In genomic region chr7:114922652-114923402, GRCh38 we compare ENCODE assay signal across 8 cellular contexts. TPM values are rescaled to one million over a fixed set of nuclear protein-coding genes. Genes with fewer than 3 reads are reported as not detected.
DNase-seq lines count a peak whose midpoint lies in the region; ATAC-seq and TF ChIP-seq lines count a peak whose summit lies in the region.

No MANE protein-coding gene starts in this region.

- H3K9me2 ChIP-seq in SU-DHL-6 (replicated peaks; ENCODE audit: insufficient read depth, low read length) = no peaks in the 10 kb centered on the region

- DNase-seq in BE2C = no peak
- peak; percentile 82 for DNase-seq in astrocyte of the spinal cord (ENCODE audit: low read depth, low spot score)
- peak; percentile 56 for DNase-seq in iPS-NIHi11 (ENCODE audit: low spot score)
- DNase-seq in stimulated activated CD4-positive, alpha-beta T cell treated with anti-CD3 and anti-CD28 coated beads, Interleukin-12 subunit alpha, Interleukin-12 subunit beta, amount 100 ng/mL, for 48 hours (ENCODE audit: low read depth in 2 of 3, low spot score in 1 of 3) = peak in 2 of 3 donors; percentile 32 to 46
- no peak for DNase-seq in NAMALWA (ENCODE audit: low spot score)

- peak overlapping the region; percentile 100 for H2AFZ ChIP-seq in SU-DHL-6 (ENCODE audit: low read depth, low read length, severe bottlenecking)

- H4K20me1 ChIP-seq in SU-DHL-6 (ENCODE audit: low read depth, low read length) = no peaks in the 10 kb centered on the region

- ATAC-seq in GM19372 (IDR thresholded peaks at IDR 0.05; ENCODE audit: low read depth, unreplicated experiment) (peak; percentile 32), HG03439 (IDR thresholded peaks at IDR 0.05; ENCODE audit: unreplicated experiment) (peak; percentile 27)

- in situ Hi-C loops in astrocyte of the spinal cord (cut with HindIII; ENCODE audit: low sequenced_read_pairs) = no loop called here

- H3K9me3 ChIP-seq in BE2C (no peaks in the 10 kb centered on the region), SU-DHL-6 (ENCODE audit: insufficient read depth, low read length) (no peaks in the 10 kb centered on the region)

- H3K27me3 ChIP-seq in BE2C (peaks cover 26% of the 10 kb centered on the region), SU-DHL-6 (ENCODE audit: low read length) (no peaks in the 10 kb centered on the region)

- peak overlapping the region; percentile 81 for H3K9ac ChIP-seq in SU-DHL-6 (ENCODE audit: low read length)

- no peaks in the 10 kb centered on the region for H3K79me2 ChIP-seq in SU-DHL-6 (ENCODE audit: insufficient read depth, low read length)

- H3K4me1 ChIP-seq in BE2C = no peaks in the 10 kb centered on the region

- H3K36me3 ChIP-seq in BE2C = no peaks in the 10 kb centered on the region
- no peaks in the 10 kb centered on the region for H3K36me3 ChIP-seq in SU-DHL-6 (ENCODE audit: low read length)

- peaks cover 7% of the 10 kb centered on the region for H3F3A ChIP-seq in SU-DHL-6 (ENCODE audit: insufficient read depth)

- H3K4me2 ChIP-seq in SU-DHL-6 (ENCODE audit: low read depth, low read length, poor library complexity, severe bottlenecking) = peak overlapping the region; percentile 67

- peak overlapping the region; percentile 34; the same call in 1 of the 2 replicates for H3K27ac ChIP-seq in SU-DHL-6 (ENCODE audit: low read depth, low read length)

- no peak for TF ChIP-seq CTCF in BE2C (IDR thresholded peaks at IDR 0.05; ENCODE audit: low read depth, low read length)
- no peak for TF ChIP-seq CTCF in SU-DHL-6 (IDR thresholded peaks at IDR 0.05; ENCODE audit: insufficient read depth, low read length, poor library complexity, severe bottlenecking)
- no peak for TF ChIP-seq CTCF in astrocyte of the spinal cord (IDR thresholded peaks at IDR 0.05; ENCODE audit: low read depth, low read length)

- H3K4me3 ChIP-seq in BE2C (ENCODE audit: low read depth, low read length) (peak overlapping the region; percentile 15), SU-DHL-6 (ENCODE audit: insufficient read depth, low read length, poor library complexity, severe bottlenecking) (peak overlapping the region; percentile 95), astrocyte of the spinal cord (ENCODE audit: low read depth, low read length) (peak overlapping the region; percentile 88)

RNA-seq across cellular contexts. Expression of gene MDFIC, which starts 0.9 kb away (rescaled TPM):
- not detected for polyA plus RNA-seq in BE2C (2012; ENCODE audit: insufficient read depth, insufficient read length, low read depth)

Comparison
In these comparisons a context has a peak if more than half of its experiments do, and no peak if none do; other contexts are left out.
1. DNase-seq: peak in astrocyte of the spinal cord (single experiment), iPS-NIHi11 (single experiment) and stimulated activated CD4-positive, alpha-beta T cell treated with anti-CD3 and anti-CD28 coated beads, Interleukin-12 subunit alpha, Interleukin-12 subunit beta, amount 100 ng/mL, for 48 hours (2 of 3); none in BE2C (single experiment) and NAMALWA (single experiment).
2. H3K4me3 ChIP-seq: peak in every context shown above with its lines; median percentile 95 in SU-DHL-6; 88 in astrocyte of the spinal cord; 15 in BE2C.